Comparison of ENCODE assay signal across 22 cellular contexts in genomic region chr7:1987084-1987535, GRCh38.
DNase-seq lines count a peak whose midpoint lies in the region; ATAC-seq and TF ChIP-seq lines count a peak whose summit lies in the region.
"Had no signal": no experiment of that assay in that cellular context is flagged by ENCODE, and none has a peak within 500 bp of the region (broad histone marks: within the 10 kb centered on the region; RNA-seq: fewer than 3 reads in every experiment).

No MANE protein-coding gene starts in this region.

- H3K4me1 ChIP-seq in BLaER1 treated with 17β-estradiol and CSF1 and Interleukin-3, amounts not matched to agents 10 nM and 100 nM: peaks cover 19 to 57% (median 33%) of the 10 kb centered on the region in 10 experiments
- H3K4me1 ChIP-seq in neural progenitor cell: peaks cover under 1% of the 10 kb centered on the region
- H3K4me1 ChIP-seq: psoas muscle, transverse colon had no signal

- DNase-seq in DMS 273 (lab: John Stamatoyannopoulos, UW; ENCODE audit: unreplicated experiment) (peak; percentile 60), DMS 273 treated with DMSO at 0.1 percent for 48 hours (lab: John Stamatoyannopoulos, UW) (no peak), immature natural killer cell (no peak), NCI-H2107 (lab: John Stamatoyannopoulos, UW) (no peak), neural progenitor cell (ENCODE audit: low spot score) (no peak)
- no peak for DNase-seq in activated CD4-positive, alpha-beta memory T cell treated with anti-CD3 and anti-CD28 coated beads, Interleukin-2, amount 10 ng/mL, durations not matched to agents 7 days and 5 days
- DNase-seq: activated CD4-positive, alpha-beta T cell treated with anti-CD3 and anti-CD28 coated beads, Interleukin-2, amount 50 U/mL, for 48 hours; brain microvascular endothelial cell; DMS53; dorsolateral prefrontal cortex; H9; mammary epithelial cell; NCI-H2081 treated with DMSO at 0.1 percent for 48 hours; NCI-H69; nephron progenitor cell; PC-3; transverse colon had no signal

- no peaks in the 10 kb centered on the region for H3K79me2 ChIP-seq in neural progenitor cell (ENCODE audit: low read depth)

- POLR2A ChIA-PET in activated CD4-positive, alpha-beta memory T cell treated with anti-CD3 and anti-CD28 coated beads, Interleukin-2, amount 10 ng/mL, durations not matched to agents 7 days and 5 days (lab: Charles Lee): interaction anchor here (0.9 to 4.4 kb wide), 3 partner anchors 43 to 64 kb away, joined by 3 to 42 read pairs (median 5); no protein-coding TSS in a partner anchor

- no peaks in the 10 kb centered on the region for H3K9me3 ChIP-seq in BLaER1 treated with 17β-estradiol and CSF1 and Interleukin-3, amounts not matched to agents 10 nM and 100 nM (replicated peaks in 1 of 11)
- H3K9me3 ChIP-seq in neural progenitor cell (ENCODE audit: low read depth): no peaks in the 10 kb centered on the region
- H3K9me3 ChIP-seq: psoas muscle, transverse colon had no signal

- TF ChIP-seq CTCF in neural progenitor cell (IDR thresholded peaks at IDR 0.05): no peak

- H3K4me3 ChIP-seq in BLaER1 treated with 17β-estradiol and CSF1 and Interleukin-3, amounts not matched to agents 10 nM and 100 nM: peak overlapping the region in 1 of 10 experiments; percentile 28; a peak in 3 of 20 replicates
- no peak overlapping the region for H3K4me3 ChIP-seq in neural progenitor cell
- H3K4me3 ChIP-seq: dorsolateral prefrontal cortex, K562, psoas muscle, transverse colon had no signal

- H3K4me3 Mint-ChIP-seq in activated CD4-positive, alpha-beta memory T cell treated with anti-CD3 and anti-CD28 coated beads, Interleukin-2, amount 10 ng/mL, durations not matched to agents 7 days and 5 days: no peak overlapping the region
- H3K4me3 Mint-ChIP-seq in immature natural killer cell (peak overlapping the region; percentile 66 to 85 (median 81)), neural progenitor cell (no peak overlapping the region)
- H3K4me3 Mint-ChIP-seq: H9, nephron progenitor cell had no signal

- no peaks in the 10 kb centered on the region for H3K9me3 Mint-ChIP-seq in activated CD4-positive, alpha-beta memory T cell treated with anti-CD3 and anti-CD28 coated beads, Interleukin-2, amount 10 ng/mL, durations not matched to agents 7 days and 5 days
- H3K9me3 Mint-ChIP-seq in immature natural killer cell (no peaks in the 10 kb centered on the region), neural progenitor cell (no peaks in the 10 kb centered on the region)
- H3K9me3 Mint-ChIP-seq: H9, nephron progenitor cell had no signal

- ATAC-seq in HG03097 (IDR thresholded peaks at IDR 0.05; ENCODE audit: low FRiP score, unreplicated experiment): no peak
- ATAC-seq: K562, PC-3, psoas muscle had no signal

- H3K36me3 ChIP-seq in BLaER1 treated with 17β-estradiol and CSF1 and Interleukin-3, amounts not matched to agents 10 nM and 100 nM: peaks cover 3 to 28% (median 13%) of the 10 kb centered on the region in 11 experiments; a peak in 14 of 22 replicates
- no peaks in the 10 kb centered on the region for H3K36me3 ChIP-seq in neural progenitor cell
- H3K36me3 ChIP-seq: brain microvascular endothelial cell, transverse colon had no signal

- peak overlapping the region; percentile 93 for H3K27ac Mint-ChIP-seq in activated CD4-positive, alpha-beta memory T cell treated with anti-CD3 and anti-CD28 coated beads, Interleukin-2, amount 10 ng/mL, durations not matched to agents 7 days and 5 days
- H3K27ac Mint-ChIP-seq in immature natural killer cell: peak overlapping the region; percentile 71 to 95 (median 93)
- no peak overlapping the region for H3K27ac Mint-ChIP-seq in neural progenitor cell
- H3K27ac Mint-ChIP-seq: nephron progenitor cell had no signal

- peak overlapping the region; percentile 76 to 89 (median 85) for H3K4me2 ChIP-seq in BLaER1 treated with 17β-estradiol and CSF1 and Interleukin-3, amounts not matched to agents 10 nM and 100 nM
- H3K4me2 ChIP-seq in neural progenitor cell: no peak overlapping the region

- H4K20me1 ChIP-seq in BLaER1 treated with 17β-estradiol and CSF1 and Interleukin-3, amounts not matched to agents 10 nM and 100 nM: peaks cover 15 to 80% (median 59%) of the 10 kb centered on the region in 11 experiments; a peak in 18 of 22 replicates
- H4K20me1 ChIP-seq in neural progenitor cell (ENCODE audit: low read depth): no peaks in the 10 kb centered on the region

- no peak overlapping the region for H2AFZ ChIP-seq in neural progenitor cell (replicated peaks)

- CTCF ChIA-PET in activated CD4-positive, alpha-beta memory T cell treated with anti-CD3 and anti-CD28 coated beads, Interleukin-2, amount 10 ng/mL, durations not matched to agents 7 days and 5 days (lab: Charles Lee): interaction anchor here (1.0 to 1.3 kb wide), 4 partner anchors 47 to 208 kb away, joined by 3 to 9 read pairs (median 4); no protein-coding TSS in a partner anchor

- peaks cover 5% of the 10 kb centered on the region for H3F3A ChIP-seq in neural progenitor cell (ENCODE audit: low read depth)

- H3K36me3 Mint-ChIP-seq in activated CD4-positive, alpha-beta memory T cell treated with anti-CD3 and anti-CD28 coated beads, Interleukin-2, amount 10 ng/mL, durations not matched to agents 7 days and 5 days (ENCODE audit: low read depth): peaks cover 10% of the 10 kb centered on the region
- H3K36me3 Mint-ChIP-seq in immature natural killer cell (peaks cover 0 to 21% (median 12%) of the 10 kb centered on the region in 3 donors), neural progenitor cell (peaks cover 6% of the 10 kb centered on the region)

- no peaks in the 10 kb centered on the region for H3K27me3 Mint-ChIP-seq in activated CD4-positive, alpha-beta memory T cell treated with anti-CD3 and anti-CD28 coated beads, Interleukin-2, amount 10 ng/mL, durations not matched to agents 7 days and 5 days
- peaks cover 6 to 10% (median 6%) of the 10 kb centered on the region in 3 donors for H3K27me3 Mint-ChIP-seq in immature natural killer cell (ENCODE audit: low read depth in 3 of 3)
- H3K27me3 Mint-ChIP-seq in neural progenitor cell (ENCODE audit: insufficient read depth, low read depth): no peaks in the 10 kb centered on the region

- H3K27me3 ChIP-seq in BLaER1 treated with 17β-estradiol and CSF1 and Interleukin-3, amounts not matched to agents 10 nM and 100 nM: peaks cover 0 to 5% (median 0%) of the 10 kb centered on the region in 11 experiments; a peak in 2 of 22 replicates
- no peaks in the 10 kb centered on the region for H3K27me3 ChIP-seq in neural progenitor cell
- H3K27me3 ChIP-seq: brain microvascular endothelial cell, dorsolateral prefrontal cortex, transverse colon had no signal

- peak overlapping the region in 4 of 11 experiments; percentile 20 to 61 (median 26); a peak in 7 of 22 replicates for H3K27ac ChIP-seq in BLaER1 treated with 17β-estradiol and CSF1 and Interleukin-3, amounts not matched to agents 10 nM and 100 nM
- no peak overlapping the region for H3K27ac ChIP-seq in neural progenitor cell
- H3K27ac ChIP-seq: 22Rv1, brain microvascular endothelial cell, dorsolateral prefrontal cortex, psoas muscle, transverse colon had no signal

- H3K4me1 Mint-ChIP-seq in activated CD4-positive, alpha-beta memory T cell treated with anti-CD3 and anti-CD28 coated beads, Interleukin-2, amount 10 ng/mL, durations not matched to agents 7 days and 5 days: peaks cover 28% of the 10 kb centered on the region
- H3K4me1 Mint-ChIP-seq in immature natural killer cell (peaks cover 41 to 43% of the 10 kb centered on the region in 2 donors), neural progenitor cell (peaks cover under 1% of the 10 kb centered on the region)

- H3K9ac ChIP-seq in BLaER1 treated with 17β-estradiol and CSF1 and Interleukin-3, amounts not matched to agents 10 nM and 100 nM: no peak overlapping the region
- H3K9ac ChIP-seq in neural progenitor cell: no peak overlapping the region

Comparison
In these comparisons a context has a peak if more than half of its experiments do, and no peak if none do; other contexts are left out.
1. H3K4me3 Mint-ChIP-seq: peak in immature natural killer cell (5 of 5); none in activated CD4-positive, alpha-beta memory T cell treated with anti-CD3 and anti-CD28 coated beads, Interleukin-2, amount 10 ng/mL, durations not matched to agents 7 days and 5 days (single experiment) and neural progenitor cell (single experiment).